Comparison of ENCODE assay signal across 12 cellular contexts in genomic region chr2:135792401-135793152, GRCh38. TPM values are rescaled to one million over a fixed set of nuclear protein-coding genes. Genes with fewer than 3 reads are reported as not detected.
A peak's percentile ranks its signal among the peaks of the same experiment; 100 is the strongest.
DNase-seq lines count a peak whose midpoint lies in the region; ATAC-seq and TF ChIP-seq lines count a peak whose summit lies in the region.
"Had no signal": no experiment of that assay in that cellular context is flagged by ENCODE, and none has a peak within 500 bp of the region (broad histone marks: within the 10 kb centered on the region; RNA-seq: fewer than 3 reads in every experiment).

No MANE protein-coding gene starts in this region.

- POLR2A ChIA-PET in CD8-positive, alpha-beta memory T cell (lab: Charles Lee), result no interaction called here

- no peaks in the 10 kb centered on the region for H3K4me1 ChIP-seq in trophoblast cell (ENCODE audit: control insufficient read depth in 1 of 2, insufficient read depth in 2 of 2, low read length in 2 of 2)
- H3K4me1 ChIP-seq in CD8-positive, alpha-beta memory T cell (ENCODE audit: insufficient read depth, low read length), result peaks cover 5% of the 10 kb centered on the region
- H3K4me1 ChIP-seq: vagina had no signal

- no peak overlapping the region for H3K27ac ChIP-seq in trophoblast cell (ENCODE audit: low read depth, low read length)
- H3K27ac ChIP-seq in CD8-positive, alpha-beta memory T cell (ENCODE audit: low read depth, low read length), result no peak overlapping the region
- H3K27ac ChIP-seq: dorsolateral prefrontal cortex, vagina had no signal

- in situ Hi-C loops in KBM-7 (cut with MboI; ENCODE audit: low pct_unique_long_range_greater_than_20kb, low sequenced_read_pairs), result no loop called here

- no peak overlapping the region for H3K27ac Mint-ChIP-seq in activated naive CD4-positive, alpha-beta T cell treated with anti-CD3 and anti-CD28 coated beads, Interleukin-2, amount 50 U/mL, for 72 hours
- H3K27ac Mint-ChIP-seq in chondrocyte (ENCODE audit: unreplicated experiment) (peak overlapping the region; percentile 95), type B pancreatic cell (peak overlapping the region; percentile 18)
- peak overlapping the region in 3 of 8 donors; percentile 40 to 79 (median 48) for H3K27ac Mint-ChIP-seq in CD8-positive, alpha-beta memory T cell

- CTCF ChIA-PET in CD8-positive, alpha-beta memory T cell (lab: Charles Lee), result interaction anchor here (1.2 kb wide), 1 partner anchor 10 kb away, joined by 4 read pairs; no protein-coding TSS in a partner anchor

- no peak overlapping the region for H2BK120ac ChIP-seq in trophoblast cell (ENCODE audit: insufficient read depth, low read length, poor library complexity)

- no peak overlapping the region for H3K4me2 ChIP-seq in trophoblast cell (ENCODE audit: low read length)

- H2AK5ac ChIP-seq in trophoblast cell (ENCODE audit: low read length), result no peak overlapping the region

- H2BK12ac ChIP-seq in trophoblast cell (ENCODE audit: low read length), result no peak overlapping the region

- H3K4me1 Mint-ChIP-seq in chondrocyte (ENCODE audit: low read depth) (peaks cover 33% of the 10 kb centered on the region), type B pancreatic cell (ENCODE audit: unreplicated experiment) (no peaks in the 10 kb centered on the region)
- H3K4me1 Mint-ChIP-seq in CD8-positive, alpha-beta memory T cell, result peaks cover 7 to 19% (median 14%) of the 10 kb centered on the region in 3 donors

- H3K4me3 Mint-ChIP-seq in chondrocyte (ENCODE audit: unreplicated experiment) (no peak overlapping the region), type B pancreatic cell (no peak overlapping the region)
- peak overlapping the region in 2 of 7 donors; percentile 30 to 46 for H3K4me3 Mint-ChIP-seq in CD8-positive, alpha-beta memory T cell

- H3K27me3 ChIP-seq in trophoblast cell (ENCODE audit: insufficient read depth, low read length), result no peaks in the 10 kb centered on the region
- no peaks in the 10 kb centered on the region for H3K27me3 ChIP-seq in CD8-positive, alpha-beta memory T cell (ENCODE audit: insufficient read depth, low read length, poor library complexity, severe bottlenecking)
- H3K27me3 ChIP-seq: dorsolateral prefrontal cortex, vagina had no signal

- H3K14ac ChIP-seq in trophoblast cell (ENCODE audit: low read length), result no peak overlapping the region

- no peak overlapping the region for H4K91ac ChIP-seq in trophoblast cell (ENCODE audit: low read depth, low read length)

- no peaks in the 10 kb centered on the region for H3K79me1 ChIP-seq in trophoblast cell (ENCODE audit: low read length)

- H3K36me3 ChIP-seq in trophoblast cell (ENCODE audit: control insufficient read depth in 1 of 2, insufficient read depth in 2 of 2, low read length in 2 of 2), result no peaks in the 10 kb centered on the region
- H3K36me3 ChIP-seq in CD8-positive, alpha-beta memory T cell (ENCODE audit: insufficient read depth, low read length), result no peaks in the 10 kb centered on the region
- H3K36me3 ChIP-seq: vagina had no signal

- H2AFZ ChIP-seq in trophoblast cell (ENCODE audit: insufficient read depth, low read length, poor library complexity), result no peak overlapping the region

- H3K27me3 Mint-ChIP-seq in chondrocyte (ENCODE audit: low read depth), result no peaks in the 10 kb centered on the region
- no peaks in the 10 kb centered on the region for H3K27me3 Mint-ChIP-seq in type B pancreatic cell
- no peaks in the 10 kb centered on the region for H3K27me3 Mint-ChIP-seq in CD8-positive, alpha-beta memory T cell

- no peak overlapping the region for H3K4me3 ChIP-seq in trophoblast cell (ENCODE audit: low read depth, low read length)
- no peak overlapping the region for H3K4me3 ChIP-seq in CD8-positive, alpha-beta memory T cell (ENCODE audit: low read length)
- H3K4me3 ChIP-seq: dorsolateral prefrontal cortex, skin epidermis, vagina had no signal

- H3K18ac ChIP-seq in trophoblast cell (ENCODE audit: low read length), result no peak overlapping the region

- no peak overlapping the region for H4K8ac ChIP-seq in trophoblast cell (ENCODE audit: low read depth, low read length)

- no peak overlapping the region for H2BK5ac ChIP-seq in trophoblast cell (ENCODE audit: low read depth, low read length, poor library complexity)

- no peak overlapping the region for H3K9ac ChIP-seq in trophoblast cell (ENCODE audit: low read length)

- peak; percentile 39 to 58 for ATAC-seq in activated naive CD4-positive, alpha-beta T cell treated with anti-CD3 and anti-CD28 coated beads, Interleukin-2, amount 50 U/mL, for 72 hours

- no peak for DNase-seq in activated naive CD4-positive, alpha-beta T cell treated with anti-CD3 and anti-CD28 coated beads, Interleukin-2, amount 50 U/mL, for 72 hours (ENCODE audit: low spot score in 2 of 2)
- DNase-seq in activated naive CD4-positive, alpha-beta T cell treated with Interleukin-2 at 50 U/mL for 16 hours, result no peak
- DNase-seq in KBM-7 (peak; percentile 34), chondrocyte (ENCODE audit: low spot score) (no peak), type B pancreatic cell (ENCODE audit: extremely low spot score, unreplicated experiment) (no peak), trophoblast cell (no peak), EL (no peak)
- no peak for DNase-seq in CD8-positive, alpha-beta memory T cell
- DNase-seq: dorsolateral prefrontal cortex had no signal

- no peak overlapping the region for H4K12ac ChIP-seq in trophoblast cell (ENCODE audit: low read depth, low read length)

- no peaks in the 10 kb centered on the region for H3K36me3 Mint-ChIP-seq in activated naive CD4-positive, alpha-beta T cell treated with anti-CD3 and anti-CD28 coated beads, Interleukin-2, amount 50 U/mL, for 72 hours
- H3K36me3 Mint-ChIP-seq in chondrocyte (ENCODE audit: low read depth) (no peaks in the 10 kb centered on the region), type B pancreatic cell (no peaks in the 10 kb centered on the region)
- H3K36me3 Mint-ChIP-seq in CD8-positive, alpha-beta memory T cell, result peaks cover 0 to 3% (median 0%) of the 10 kb centered on the region in 3 donors

- TF ChIP-seq CTCF in chondrocyte (IDR thresholded peaks at IDR 0.05), result no peak
- no peak for TF ChIP-seq CTCF in type B pancreatic cell (conservative IDR thresholded peaks at IDR 0.05)

- H3K23ac ChIP-seq in trophoblast cell (ENCODE audit: low read length), result no peak overlapping the region

- H3K79me2 ChIP-seq in trophoblast cell (ENCODE audit: control insufficient read depth, insufficient read depth, low read length, poor library complexity), result no peaks in the 10 kb centered on the region

- no peaks in the 10 kb centered on the region for H3K9me3 ChIP-seq in trophoblast cell (ENCODE audit: insufficient read depth, low read depth, low read length)
- H3K9me3 ChIP-seq in CD8-positive, alpha-beta memory T cell (ENCODE audit: low read length), result no peaks in the 10 kb centered on the region
- H3K9me3 ChIP-seq: vagina had no signal

- H3K9me3 Mint-ChIP-seq in activated naive CD4-positive, alpha-beta T cell treated with anti-CD3 and anti-CD28 coated beads, Interleukin-2, amount 50 U/mL, for 72 hours, result no peaks in the 10 kb centered on the region
- H3K9me3 Mint-ChIP-seq in chondrocyte (ENCODE audit: low read depth), result no peaks in the 10 kb centered on the region
- peaks cover 3% of the 10 kb centered on the region for H3K9me3 Mint-ChIP-seq in type B pancreatic cell
- H3K9me3 Mint-ChIP-seq in CD8-positive, alpha-beta memory T cell, result no peaks in the 10 kb centered on the region

- H3K4ac ChIP-seq in trophoblast cell (ENCODE audit: low read depth, low read length), result no peak overlapping the region

- WGBS in trophoblast cell (ENCODE audit: extremely low coverage, insufficient coverage, insufficient read length), result no CpG with 5 or more reads among the region's 7 CpGs

RNA-seq across cellular contexts. Expression of gene LCT, which starts 44.4 kb away (rescaled TPM):
- under 1 TPM; 0.11 to 0.27 TPM for total RNA-seq in activated naive CD4-positive, alpha-beta T cell treated with anti-CD3 and anti-CD28 coated beads, Interleukin-2, amount 50 U/mL, for 72 hours
- not detected in 3 replicates for total RNA-seq in chondrocyte
- 2.8 and 7.2 TPM in 2 replicates for total RNA-seq in type B pancreatic cell (ENCODE audit: low replicate concordance)
- polyA plus RNA-seq in trophoblast cell (2013), result 0.01 TPM in 2 replicates
- under 1 TPM; 0.29 to 0.48 TPM for total RNA-seq in CD8-positive, alpha-beta memory T cell
- not detected for polyA plus RNA-seq in CD8-positive, alpha-beta memory T cell
- total RNA-seq: vagina had no signal
- polyA plus RNA-seq: AG04450 had no signal

RNA-seq across cellular contexts. Expression of gene UBXN4, which starts 50.9 kb away (rescaled TPM):
- 100 to 1,000 TPM; 114 to 131 TPM for total RNA-seq in activated naive CD4-positive, alpha-beta T cell treated with anti-CD3 and anti-CD28 coated beads, Interleukin-2, amount 50 U/mL, for 72 hours
- 72.5 to 112 TPM (median 76.4 TPM) in 3 replicates for total RNA-seq in chondrocyte
- total RNA-seq in type B pancreatic cell (ENCODE audit: low replicate concordance), result 101 and 107 TPM in 2 replicates
- polyA plus RNA-seq in trophoblast cell (2013), result 57.6 and 59.2 TPM in 2 replicates
- 10 to 100 TPM; 85.5 to 96.9 TPM for total RNA-seq in CD8-positive, alpha-beta memory T cell
- polyA plus RNA-seq in CD8-positive, alpha-beta memory T cell, result 106 TPM

Comparison
In these comparisons a context has a peak if more than half of its experiments do, and no peak if none do; other contexts are left out.
1. H3K27ac Mint-ChIP-seq: peak in chondrocyte (single experiment) and type B pancreatic cell (single experiment); none in activated naive CD4-positive, alpha-beta T cell treated with anti-CD3 and anti-CD28 coated beads, Interleukin-2, amount 50 U/mL, for 72 hours (0 of 2).